1 cellular context compared by ENCODE assay signal in the genomic region with DNA sequence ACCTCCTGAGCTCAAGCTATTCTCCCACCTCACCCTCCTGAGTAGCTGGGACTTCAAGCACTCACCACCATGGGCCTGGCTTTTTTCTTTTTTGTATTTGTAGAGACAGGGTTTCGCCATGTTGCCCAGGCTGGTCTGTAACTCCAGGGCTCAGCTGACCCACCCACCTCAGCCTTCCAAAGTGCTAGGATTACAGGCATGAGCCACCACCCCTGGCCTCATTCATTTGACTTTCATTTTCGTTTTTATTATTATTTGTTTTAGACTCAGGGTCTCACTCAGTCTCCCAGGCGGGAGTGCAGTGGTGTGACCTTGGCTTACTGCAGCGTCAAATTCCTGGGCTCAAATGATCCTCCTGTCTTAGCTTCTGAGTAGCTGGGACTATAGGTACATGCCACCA. TPM values are rescaled to one million over a fixed set of nuclear protein-coding genes. Genes with fewer than 3 reads are reported as not detected.
"Had no signal": no experiment of that assay in that cellular context is flagged by ENCODE, and none has a peak within 500 bp of the region (broad histone marks: within the 10 kb centered on the region; RNA-seq: fewer than 3 reads in every experiment).

No MANE protein-coding gene starts in this region.

RNA-seq across cellular contexts. Expression of gene RIMBP3B, which starts 24.2 kb away (rescaled TPM):
- total RNA-seq: T-helper 17 cell had no signal
